Comparison of ENCODE assay signal across 8 cellular contexts in genomic region chr10:63670291-63670898, GRCh38.
DNase-seq lines count a peak whose midpoint lies in the region; ATAC-seq and TF ChIP-seq lines count a peak whose summit lies in the region.

No MANE protein-coding gene starts in this region.

- no peaks in the 10 kb centered on the region for H3K9me3 ChIP-seq in colonic mucosa

- no peak for TF ChIP-seq CTCF in fibroblast of villous mesenchyme (IDR thresholded peaks at IDR 0.05; ENCODE audit: insufficient read depth, low read depth, low read length)
- no peak for TF ChIP-seq CTCF in colonic mucosa (IDR thresholded peaks at IDR 0.05)

- DNase-seq in fibroblast of villous mesenchyme (ENCODE audit: low read depth) (peak; percentile 48), retina (peak; percentile 39), colonic mucosa (no peak), NCI-H1092 (lab: John Stamatoyannopoulos, UW) (no peak)
- no peak for DNase-seq in stimulated activated CD4-positive, alpha-beta T cell treated with anti-CD3 and anti-CD28 coated beads, Interleukin-15, amount 100 ng/mL, for 24 hours

- no peaks in the 10 kb centered on the region for H3K27me3 ChIP-seq in colonic mucosa

- H3K4me1 ChIP-seq in colonic mucosa, result no peaks in the 10 kb centered on the region

- H3K9ac ChIP-seq in colonic mucosa (ENCODE audit: low read depth in 2 of 2, low read length in 2 of 2), result no peak overlapping the region

- no peak overlapping the region for H3K27ac ChIP-seq in colonic mucosa

- no peaks in the 10 kb centered on the region for H3K36me3 ChIP-seq in colonic mucosa

- intact Hi-C loops in colonic mucosa (cut with DNase I), result no loop called here

- no peak overlapping the region for H3K4me3 ChIP-seq in fibroblast of villous mesenchyme (ENCODE audit: low read depth, low read length)
- H3K4me3 ChIP-seq in colonic mucosa, result no peak overlapping the region

- ATAC-seq in GM18520 (IDR thresholded peaks at IDR 0.05; ENCODE audit: unreplicated experiment), result peak; percentile 48
- peak; percentile 58 for ATAC-seq in HG03442 (IDR thresholded peaks at IDR 0.05; ENCODE audit: unreplicated experiment)
- no peak for ATAC-seq in GM18867 (IDR thresholded peaks at IDR 0.05; ENCODE audit: unreplicated experiment)

Comparison
In these comparisons a context has a peak if more than half of its experiments do, and no peak if none do; other contexts are left out.
1. DNase-seq: peak in fibroblast of villous mesenchyme (single experiment) and retina (single experiment); none in colonic mucosa (single experiment), NCI-H1092 (single experiment) and stimulated activated CD4-positive, alpha-beta T cell treated with anti-CD3 and anti-CD28 coated beads, Interleukin-15, amount 100 ng/mL, for 24 hours (single experiment).